ENCODE assay signal across 9 cellular contexts in the genomic region with DNA sequence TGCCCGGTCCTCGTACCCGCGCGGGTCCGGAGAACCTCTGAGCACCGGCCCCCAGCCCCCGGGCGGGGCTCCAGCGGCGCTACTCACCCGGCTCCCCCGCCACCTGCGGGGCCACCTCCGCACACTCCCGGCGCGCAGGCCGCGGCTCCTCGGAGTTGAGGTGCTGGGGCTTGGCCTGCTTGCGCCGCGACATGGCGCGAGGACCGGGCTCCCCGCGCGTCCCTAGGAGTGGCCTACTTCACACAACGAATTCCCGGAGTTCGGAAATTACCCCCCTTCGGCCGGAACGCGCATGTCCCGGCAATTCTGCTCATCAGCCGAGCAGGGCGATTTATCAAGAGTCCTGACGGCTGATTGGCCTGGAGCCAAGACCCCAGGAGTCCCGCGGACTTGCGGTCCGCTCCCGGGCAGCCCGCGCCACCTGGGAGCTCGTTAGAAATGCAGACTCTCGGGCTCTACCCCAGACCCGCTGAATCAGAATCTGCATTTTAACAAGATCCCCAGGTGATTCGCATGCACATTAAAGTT.
DNase-seq lines count a peak whose midpoint lies in the region; ATAC-seq and TF ChIP-seq lines count a peak whose summit lies in the region.
"Had no signal": no experiment of that assay in that cellular context is flagged by ENCODE, and none has a peak within 500 bp of the region (broad histone marks: within the 10 kb centered on the region; RNA-seq: fewer than 3 reads in every experiment).

No MANE protein-coding gene starts in this region.

- no peaks in the 10 kb centered on the region for H3K36me3 Mint-ChIP-seq in natural killer cell

- TF ChIP-seq CTCF in natural killer cell (IDR thresholded peaks at IDR 0.05) = no peak

- no peaks in the 10 kb centered on the region for H3K9me3 ChIP-seq in NT2/D1 (ENCODE audit: insufficient read depth, low read length)

- H3K4me1 ChIP-seq in NT2/D1 (ENCODE audit: insufficient read depth, insufficient read length) = peaks cover 4% of the 10 kb centered on the region

- intact Hi-C loops in natural killer cell (cut with micrococcal nuclease) = no loop called here

- peaks cover 16 to 21% of the 10 kb centered on the region in 2 donors for H3K27me3 Mint-ChIP-seq in natural killer cell (ENCODE audit: low read depth in 2 of 2)

- peak; percentile 26 for ATAC-seq in esophagus mucosa
- ATAC-seq in natural killer cell = peak in 1 of 3 donors; percentile 27
- no peak for ATAC-seq in GM18502 (IDR thresholded peaks at IDR 0.05; ENCODE audit: poor library complexity, unreplicated experiment)
- no peak for ATAC-seq in HG03159 (IDR thresholded peaks at IDR 0.05; ENCODE audit: unreplicated experiment)
- ATAC-seq in HG03432 (IDR thresholded peaks at IDR 0.05; ENCODE audit: unreplicated experiment) = no peak

- H3K36me3 ChIP-seq in NT2/D1 (ENCODE audit: insufficient read depth, insufficient read length, low read length) = peaks cover 5% of the 10 kb centered on the region

- peak; percentile 50 for DNase-seq in EH (ENCODE audit: low read depth)
- DNase-seq in NT2/D1 (ENCODE audit: low read depth, low spot score) = peak; percentile 72
- DNase-seq in natural killer cell = no peak
- DNase-seq in activated effector memory CD4-positive, alpha-beta T cell treated with Interleukin-2 at 50 U/mL for 16 hours = no peak

- H3K4me3 Mint-ChIP-seq in natural killer cell = peak overlapping the region; percentile 31

- peak overlapping the region; percentile 65 for H3K9ac ChIP-seq in NT2/D1 (ENCODE audit: insufficient read length, low read depth)

- H3K27ac Mint-ChIP-seq in natural killer cell = no peak overlapping the region

- H3K27me3 ChIP-seq in NT2/D1 (ENCODE audit: insufficient read depth, insufficient read length) = peaks cover 37% of the 10 kb centered on the region

- no peaks in the 10 kb centered on the region for H3K9me3 Mint-ChIP-seq in natural killer cell

- H3K4me1 Mint-ChIP-seq in natural killer cell = peaks cover 15 to 27% of the 10 kb centered on the region in 2 donors

- H3K4me3 ChIP-seq in NT2/D1 (ENCODE audit: insufficient read length, low read depth) = peak overlapping the region; percentile 55
- H3K4me3 ChIP-seq: lung had no signal

Comparison
In these comparisons a context has a peak if more than half of its experiments do, and no peak if none do; other contexts are left out.
1. DNase-seq: peak in EH (single experiment) and NT2/D1 (single experiment); none in natural killer cell (single experiment) and activated effector memory CD4-positive, alpha-beta T cell treated with Interleukin-2 at 50 U/mL for 16 hours (single experiment).